In the genomic region with DNA sequence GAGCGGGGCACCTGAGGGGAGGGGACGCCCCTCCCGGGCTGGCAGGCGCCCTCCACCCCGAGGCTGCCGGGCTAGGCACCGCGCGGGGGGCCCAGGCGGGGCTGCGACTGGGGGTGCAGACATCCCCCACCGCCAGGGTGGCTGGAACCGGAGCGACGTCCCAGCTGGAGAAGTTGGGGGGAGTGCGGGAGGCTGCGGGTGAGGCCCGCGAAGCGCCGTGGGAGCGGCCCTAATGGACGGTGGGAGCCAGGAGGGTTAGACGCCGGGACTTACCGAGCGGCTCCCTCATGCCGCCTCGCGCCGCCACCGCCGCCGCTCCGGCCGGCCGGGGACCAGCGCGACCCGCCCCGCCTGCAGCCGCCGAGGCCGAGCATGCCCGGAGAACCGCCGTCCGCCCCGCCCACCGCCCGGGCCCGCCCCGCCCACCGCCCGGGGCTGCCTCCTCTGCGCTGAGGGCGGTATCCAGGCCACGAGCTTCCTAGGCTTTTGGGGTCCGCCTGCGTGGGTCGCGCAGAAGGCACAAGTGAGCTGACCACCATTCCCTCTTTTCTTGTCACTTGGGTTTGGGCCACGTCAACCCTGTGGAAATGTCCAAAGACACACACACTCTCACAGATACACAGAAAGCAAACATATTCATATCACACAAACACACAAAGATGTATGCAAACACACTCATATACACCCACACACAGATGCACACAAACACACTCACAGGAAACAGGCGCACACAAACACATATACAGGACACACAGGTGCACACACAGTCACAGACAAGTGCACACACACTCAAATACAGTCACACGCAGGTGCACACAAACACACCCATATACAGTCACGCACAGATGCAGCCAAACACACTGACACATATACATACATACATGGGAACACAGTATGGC, we compare ENCODE assay signal across 8 cellular contexts. TPM values are rescaled to one million over a fixed set of nuclear protein-coding genes. Genes with fewer than 3 reads are reported as not detected.
DNase-seq lines count a peak whose midpoint lies in the region; ATAC-seq and TF ChIP-seq lines count a peak whose summit lies in the region.

A gene with protein sequence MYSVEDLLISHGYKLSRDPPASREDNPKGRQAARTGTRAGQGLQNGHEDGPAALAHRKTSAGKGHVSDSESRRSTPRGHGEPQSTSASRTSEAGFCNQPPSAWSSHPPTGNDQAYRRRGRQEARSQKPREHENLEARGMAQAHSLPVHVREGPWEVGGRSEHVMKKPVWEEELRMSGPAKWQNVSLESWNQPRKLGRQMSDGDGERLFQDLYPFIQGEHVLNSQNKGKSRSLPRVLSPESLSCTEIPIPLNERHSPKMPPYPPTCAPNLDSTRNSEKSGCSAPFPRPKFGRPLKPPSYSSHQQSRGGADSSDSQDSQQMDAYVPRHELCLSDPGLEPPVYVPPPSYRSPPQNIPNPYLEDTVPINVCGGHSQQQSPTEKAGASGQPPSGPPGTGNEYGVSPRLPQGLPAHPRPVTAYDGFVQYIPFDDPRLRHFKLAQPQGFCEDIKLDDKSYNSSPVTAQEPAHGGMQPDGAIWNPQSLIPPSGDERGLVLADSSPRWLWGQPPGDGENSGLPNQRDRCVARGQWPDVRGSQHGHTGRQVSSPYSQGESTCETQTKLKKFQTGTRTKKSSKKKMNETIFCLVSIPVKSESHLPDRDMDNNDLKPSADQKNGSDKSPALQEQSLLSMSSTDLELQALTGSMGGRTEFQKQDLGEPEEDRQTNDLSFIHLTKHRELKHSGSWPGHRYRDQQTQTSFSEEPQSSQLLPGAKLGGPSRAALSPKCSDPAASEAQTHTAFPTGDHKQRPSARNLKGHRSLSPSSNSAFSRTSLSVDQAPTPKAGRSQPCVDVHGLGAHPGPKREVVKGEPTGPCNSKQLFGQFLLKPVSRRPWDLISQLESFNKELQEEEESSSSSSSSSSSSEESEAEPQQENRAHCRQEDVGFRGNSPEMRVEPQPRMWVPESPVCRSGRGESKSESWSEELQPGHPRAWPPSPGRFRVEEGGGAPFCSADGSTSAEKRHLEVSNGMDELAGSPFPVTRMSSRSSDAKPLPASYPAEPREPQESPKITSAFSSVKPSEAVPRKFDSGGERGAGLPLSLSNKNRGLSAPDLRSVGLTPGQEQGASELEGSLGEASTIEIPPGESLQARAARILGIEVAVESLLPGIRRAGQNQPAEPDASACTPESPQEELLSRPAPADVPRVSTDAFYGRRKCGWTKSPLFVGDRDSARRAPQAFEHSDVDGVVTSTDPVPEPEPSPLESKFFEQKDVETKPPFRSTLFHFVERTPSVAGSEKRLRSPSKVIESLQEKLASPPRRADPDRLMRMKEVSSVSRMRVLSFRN (N-terminal part only) (minus strand): TSS at position 378 of the 899 bp plus-strand sequence. CDS start 11,774 bp downstream, outside the sequence.

- no peak for DNase-seq in AG04449 (ENCODE audit: low read depth, low spot score)
- peak; percentile 24 for DNase-seq in NCI-H2227 treated with DMSO at 0.1 percent for 48 hours (lab: John Stamatoyannopoulos, UW)
- peak; percentile 41 for DNase-seq in activated T-cell treated with anti-CD3 and anti-CD28 coated beads for 24 hours (ENCODE audit: low read depth)
- no peak for DNase-seq in epithelial cell of proximal tubule (ENCODE audit: low read depth)
- peak; percentile 4 for DNase-seq in midbrain (lab: John Stamatoyannopoulos, UW)
- DNase-seq in stimulated activated CD8-positive, alpha-beta memory T cell treated with anti-CD3 and anti-CD28 coated beads, Interleukin-4, amount 100 ng/mL, for 24 hours (ENCODE audit: low read depth), result peak; percentile 41
- DNase-seq in NCI-H1048 (lab: John Stamatoyannopoulos, UW), result no peak

- H3K4me3 ChIP-seq in AG04449 (ENCODE audit: low read depth, low read length) (peak within 1 kb of the TSS; percentile 83), epithelial cell of proximal tubule (ENCODE audit: low read depth, low read length) (peak within 1 kb of the TSS; percentile 67)

- peak; percentile 71 for ATAC-seq in GM19467 (IDR thresholded peaks at IDR 0.05; ENCODE audit: unreplicated experiment)

- TF ChIP-seq CTCF in AG04449 (IDR thresholded peaks at IDR 0.05; ENCODE audit: insufficient read depth, low read length, missing control alignments), result no peak
- no peak for TF ChIP-seq CTCF in epithelial cell of proximal tubule (conservative IDR thresholded peaks at IDR 0.05; ENCODE audit: low read depth, low read length)

- POLR2A ChIA-PET in AG04449 (lab: Yijun Ruan, JAX), result interaction anchor here (1.4 to 3.0 kb wide), 3 partner anchors 113 to 123 kb away, joined by 5 to 11 read pairs (median 8); no protein-coding TSS in a partner anchor

- CTCF ChIA-PET in AG04449 (lab: Yijun Ruan, JAX), result interaction anchor here (0.6 to 1.0 kb wide), 2 partner anchors 44 to 182 kb away, joined by 3 read pairs; no protein-coding TSS in a partner anchor

RNA-seq across cellular contexts. Expression of the gene that starts here (rescaled TPM):
- total RNA-seq in epithelial cell of proximal tubule, result 3.3 and 7.3 TPM in 2 replicates

Comparison
In these comparisons a context has a peak if more than half of its experiments do, and no peak if none do; other contexts are left out.
1. DNase-seq: peak in NCI-H2227 treated with DMSO at 0.1 percent for 48 hours (single experiment), activated T-cell treated with anti-CD3 and anti-CD28 coated beads for 24 hours (single experiment), midbrain (single experiment) and stimulated activated CD8-positive, alpha-beta memory T cell treated with anti-CD3 and anti-CD28 coated beads, Interleukin-4, amount 100 ng/mL, for 24 hours (single experiment); none in AG04449 (single experiment), epithelial cell of proximal tubule (single experiment) and NCI-H1048 (single experiment).